Comparison of ENCODE assay signal across 1 cellular context in the genomic region with DNA sequence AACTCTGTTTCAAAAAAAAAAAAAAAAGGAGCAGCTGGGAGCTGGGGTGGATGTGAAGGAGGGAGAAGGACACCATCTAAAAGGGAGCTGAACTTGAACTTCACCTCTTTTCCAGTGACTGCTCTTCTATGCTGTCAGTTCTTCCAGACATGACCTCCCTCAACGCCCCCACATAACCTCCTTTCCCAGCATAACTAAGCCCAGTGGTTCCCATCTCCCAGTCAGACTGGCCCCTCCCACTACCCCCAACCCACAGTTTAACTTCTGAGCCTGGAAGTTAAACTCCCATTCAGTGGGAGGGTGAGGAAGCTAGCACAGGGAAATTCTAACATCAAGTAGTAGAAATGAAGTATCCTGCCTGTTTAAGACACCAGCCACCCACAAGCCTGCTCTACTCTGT.
TF ChIP-seq lines count a peak whose summit lies in the region.

No MANE protein-coding gene starts in this region.

TF ChIP-seq in SK-N-SH treated with all-trans-retinoic acid at 6 μM for 48 hours, 23 proteins besides CTCF, POLR2A, EP300 and RAD21 (continued from another document):
- TF ChIP-seq PATZ1 (CRISPR knock-in tag; IDR thresholded peaks at IDR 0.05; ENCODE audit: borderline replicate concordance) (no peak), PPARA (CRISPR knock-in tag; IDR thresholded peaks at IDR 0.05; ENCODE audit: borderline replicate concordance) (no peak), ZC3H10 (CRISPR knock-in tag; IDR thresholded peaks at IDR 0.05) (no peak), SNAI2 (CRISPR knock-in tag; IDR thresholded peaks at IDR 0.05) (no peak), ZFP30 (CRISPR knock-in tag; IDR thresholded peaks at IDR 0.05) (no peak), ISL1 (CRISPR knock-in tag; IDR thresholded peaks at IDR 0.05) (no peak)
- TF ChIP-seq, protein P1, sequence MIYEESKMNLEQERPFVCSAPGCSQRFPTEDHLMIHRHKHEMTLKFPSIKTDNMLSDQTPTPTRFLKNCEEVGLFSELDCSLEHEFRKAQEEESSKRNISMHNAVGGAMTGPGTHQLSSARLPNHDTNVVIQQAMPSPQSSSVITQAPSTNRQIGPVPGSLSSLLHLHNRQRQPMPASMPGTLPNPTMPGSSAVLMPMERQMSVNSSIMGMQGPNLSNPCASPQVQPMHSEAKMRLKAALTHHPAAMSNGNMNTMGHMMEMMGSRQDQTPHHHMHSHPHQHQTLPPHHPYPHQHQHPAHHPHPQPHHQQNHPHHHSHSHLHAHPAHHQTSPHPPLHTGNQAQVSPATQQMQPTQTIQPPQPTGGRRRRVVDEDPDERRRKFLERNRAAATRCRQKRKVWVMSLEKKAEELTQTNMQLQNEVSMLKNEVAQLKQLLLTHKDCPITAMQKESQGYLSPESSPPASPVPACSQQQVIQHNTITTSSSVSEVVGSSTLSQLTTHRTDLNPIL (CRISPR knock-in tag; IDR thresholded peaks at IDR 0.05; ENCODE audit: low read depth) = no peak
